Comparison of ENCODE assay signal across 1 cellular context in genomic region chr1:32232558-32233304, GRCh38.
TF ChIP-seq lines count a peak whose summit lies in the region.

No MANE protein-coding gene starts in this region.

TF ChIP-seq in GM12878, 131 proteins besides CTCF, POLR2A, EP300 and RAD21:
- TF ChIP-seq ZBTB33 (IDR thresholded peaks at IDR 0.05) (no peak), E2F8 (IDR thresholded peaks at IDR 0.05; ENCODE audit: low read depth, partially characterized antibody) (no peak), NR2C2 (IDR thresholded peaks at IDR 0.05; ENCODE audit: borderline replicate concordance, control insufficient read depth, insufficient read length, low read depth) (no peak), PBX3 (IDR thresholded peaks at IDR 0.05; ENCODE audit: insufficient replicate concordance, low read depth, low read length) (no peak), WRNIP1 (IDR thresholded peaks at IDR 0.05; ENCODE audit: borderline replicate concordance, low read depth, low read length) (no peak), ZNF384 (IDR thresholded peaks at IDR 0.05; ENCODE audit: borderline replicate concordance, low read depth, low read length) (no peak), MEF2B (IDR thresholded peaks at IDR 0.05; ENCODE audit: partially characterized antibody, poor library complexity, severe bottlenecking) (no peak), POLR2AphosphoS5 (IDR thresholded peaks at IDR 0.05; ENCODE audit: low read length) (no peak), CHD4 (IDR thresholded peaks at IDR 0.05) (no peak), CBX3 (IDR thresholded peaks at IDR 0.05; ENCODE audit: borderline replicate concordance, low read depth) (no peak), BRCA1 (IDR thresholded peaks at IDR 0.05; ENCODE audit: low read depth, low read length) (no peak), KDM1A (IDR thresholded peaks at IDR 0.05; ENCODE audit: borderline replicate concordance) (no peak), CBFB (IDR thresholded peaks at IDR 0.05; ENCODE audit: low read depth) (no peak), USF2 (IDR thresholded peaks at IDR 0.05; ENCODE audit: borderline replicate concordance, low read depth, low read length) (no peak), IRF3 (IDR thresholded peaks at IDR 0.05) (no peak), RELA (IDR thresholded peaks at IDR 0.05; ENCODE audit: borderline replicate concordance, partially characterized antibody) (no peak), E2F4 (IDR thresholded peaks at IDR 0.05; ENCODE audit: low read depth, low read length) (no peak), ESRRA (IDR thresholded peaks at IDR 0.05; ENCODE audit: low read length) (no peak)
